ENCODE assay signal across 20 cellular contexts in the genomic region with DNA sequence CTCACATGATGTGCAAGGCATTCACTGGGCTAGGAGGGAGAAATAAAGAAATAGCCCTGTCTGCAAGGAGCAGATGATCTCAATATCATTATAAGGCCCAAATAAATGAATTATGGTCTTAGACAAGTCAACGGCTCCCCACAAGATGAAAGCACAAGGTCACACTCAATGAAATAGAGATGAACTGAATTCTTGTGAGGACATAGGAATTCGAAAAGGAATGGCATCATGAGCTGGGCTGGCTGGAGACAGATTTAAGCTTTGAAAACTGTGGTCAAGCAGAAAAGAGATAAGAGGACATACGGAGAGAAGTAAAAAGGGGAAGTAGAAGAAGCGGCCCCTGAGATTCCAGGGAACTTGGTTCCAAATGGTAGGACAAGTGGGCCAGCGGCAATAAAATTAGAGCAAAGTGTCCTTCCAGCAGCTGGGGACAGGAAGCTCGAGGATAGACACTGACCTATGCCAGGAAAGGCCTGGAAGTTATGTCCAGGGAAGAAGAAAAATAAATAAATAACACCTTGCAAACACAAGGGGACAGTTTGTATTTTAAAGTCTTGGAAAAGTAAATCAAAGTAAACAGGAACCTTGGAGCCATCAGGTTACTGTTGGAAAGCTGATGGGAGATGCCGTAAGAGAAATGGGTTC. TPM values are rescaled to one million over a fixed set of nuclear protein-coding genes. Genes with fewer than 3 reads are reported as not detected.
DNase-seq lines count a peak whose midpoint lies in the region; ATAC-seq and TF ChIP-seq lines count a peak whose summit lies in the region.
"Had no signal": no experiment of that assay in that cellular context is flagged by ENCODE, and none has a peak within 500 bp of the region (broad histone marks: within the 10 kb centered on the region; RNA-seq: fewer than 3 reads in every experiment).

No MANE protein-coding gene starts in this region.

- CTCF ChIA-PET in activated naive CD4-positive, alpha-beta T cell treated with anti-CD3 and anti-CD28 coated beads for 36 hours (lab: Charles Lee), result interaction anchor here (1.0 kb wide), 1 partner anchor 26 kb away, joined by 3 read pairs; no protein-coding TSS in a partner anchor

- H3K4me3 Mint-ChIP-seq in activated naive CD4-positive, alpha-beta T cell treated with anti-CD3 and anti-CD28 coated beads for 36 hours, result no peak overlapping the region
- H3K4me3 Mint-ChIP-seq: activated CD8-positive, alpha-beta memory T cell treated with anti-CD3 and anti-CD28 coated beads, Interleukin-2, amount 10 ng/mL, durations not matched to agents 7 days and 5 days; natural killer cell; stimulated activated memory B cell treated with anti-CD40 and anti-IgM and Interleukin-4, amounts not matched to agents 10 μg/mL and 1 μg/mL and 100 μg/mL, for 72 hours; T-helper 17 cell had no signal

- H3K4me1 ChIP-seq in thoracic aorta (ENCODE audit: control insufficient read depth in 1 of 2, low read depth in 2 of 2), result peaks cover 36 to 73% of the 10 kb centered on the region in 2 donors

- no peaks in the 10 kb centered on the region for H3K4me1 Mint-ChIP-seq in activated naive CD4-positive, alpha-beta T cell treated with anti-CD3 and anti-CD28 coated beads for 36 hours (ENCODE audit: low read depth)
- H3K4me1 Mint-ChIP-seq: activated CD8-positive, alpha-beta memory T cell treated with anti-CD3 and anti-CD28 coated beads, Interleukin-2, amount 10 ng/mL, durations not matched to agents 7 days and 5 days; stimulated activated memory B cell treated with anti-CD40 and anti-IgM and Interleukin-4, amounts not matched to agents 10 μg/mL and 1 μg/mL and 100 μg/mL, for 72 hours; T-helper 17 cell had no signal

- no peaks in the 10 kb centered on the region for H3K36me3 ChIP-seq in thoracic aorta
- H3K36me3 ChIP-seq: gastroesophageal sphincter had no signal

- H3K27ac ChIP-seq in epithelial cell of prostate (peak overlapping the region; percentile 84), thoracic aorta (peak overlapping the region; percentile 60 to 66)
- H3K27ac ChIP-seq: KMS-11, psoas muscle had no signal

- H3K27me3 Mint-ChIP-seq in activated naive CD4-positive, alpha-beta T cell treated with anti-CD3 and anti-CD28 coated beads for 36 hours (ENCODE audit: low read depth), result no peaks in the 10 kb centered on the region

- DNase-seq in NOMO-1 treated with DMSO at 0.1 percent for 48 hours (lab: John Stamatoyannopoulos, UW; ENCODE audit: unreplicated experiment), result peak; percentile 1
- no peak for DNase-seq in NOMO-1 treated with dmso at 0.1 percent for 144 hours (lab: John Stamatoyannopoulos, UW; ENCODE audit: unreplicated experiment)
- peak; percentile 14 for DNase-seq in SKM-1 treated with dmso at 0.1 percent for 144 hours (lab: John Stamatoyannopoulos, UW; ENCODE audit: unreplicated experiment)
- DNase-seq in epithelial cell of prostate (ENCODE audit: low read depth, low spot score), result no peak
- DNase-seq in thoracic aorta (ENCODE audit: low spot score), result no peak
- no peak for DNase-seq in activated naive CD4-positive, alpha-beta T cell treated with anti-CD3 and anti-CD28 coated beads for 36 hours
- DNase-seq: 8988T; activated CD4-positive, CD25-positive, alpha-beta regulatory T cell treated with anti-CD3 and anti-CD28 coated beads, Interleukin-2, amount 50 U/mL, for 72 hours; activated CD8-positive, alpha-beta memory T cell treated with anti-CD3 and anti-CD28 coated beads, Interleukin-2, amount 10 ng/mL, durations not matched to agents 7 days and 5 days; activated effector memory CD4-positive, alpha-beta T cell treated with Interleukin-2 at 50 U/mL for 16 hours; C1 segment of cervical spinal cord; natural killer cell; NCI-H1436 treated with DMSO at 0.1 percent for 48 hours; psoas muscle; T-helper 17 cell had no signal

- no peaks in the 10 kb centered on the region for H3K36me3 Mint-ChIP-seq in activated naive CD4-positive, alpha-beta T cell treated with anti-CD3 and anti-CD28 coated beads for 36 hours (ENCODE audit: low read depth)
- H3K36me3 Mint-ChIP-seq: activated CD8-positive, alpha-beta memory T cell treated with anti-CD3 and anti-CD28 coated beads, Interleukin-2, amount 10 ng/mL, durations not matched to agents 7 days and 5 days; natural killer cell; stimulated activated memory B cell treated with anti-CD40 and anti-IgM and Interleukin-4, amounts not matched to agents 10 μg/mL and 1 μg/mL and 100 μg/mL, for 72 hours had no signal

- no peak overlapping the region for H3K4me3 ChIP-seq in thoracic aorta
- H3K4me3 ChIP-seq: gastroesophageal sphincter, psoas muscle had no signal

- H3K27ac Mint-ChIP-seq in activated naive CD4-positive, alpha-beta T cell treated with anti-CD3 and anti-CD28 coated beads for 36 hours, result no peak overlapping the region
- H3K27ac Mint-ChIP-seq: activated CD8-positive, alpha-beta memory T cell treated with anti-CD3 and anti-CD28 coated beads, Interleukin-2, amount 10 ng/mL, durations not matched to agents 7 days and 5 days; natural killer cell; stimulated activated memory B cell treated with anti-CD40 and anti-IgM and Interleukin-4, amounts not matched to agents 10 μg/mL and 1 μg/mL and 100 μg/mL, for 72 hours; T-helper 17 cell had no signal

- ATAC-seq in thoracic aorta (ENCODE audit: insufficient number of reproducible peaks, low FRiP score, low read depth) (no peak), HG03521 (IDR thresholded peaks at IDR 0.05; ENCODE audit: unreplicated experiment) (no peak), HG03097 (IDR thresholded peaks at IDR 0.05; ENCODE audit: low FRiP score, unreplicated experiment) (no peak)
- ATAC-seq: activated CD8-positive, alpha-beta memory T cell treated with anti-CD3 and anti-CD28 coated beads, Interleukin-2, amount 10 ng/mL, durations not matched to agents 7 days and 5 days; gastroesophageal sphincter; natural killer cell; stimulated activated memory B cell treated with anti-CD40 and anti-IgM and Interleukin-4, amounts not matched to agents 10 μg/mL and 1 μg/mL and 100 μg/mL, for 72 hours; T-helper 17 cell had no signal

- H3K9me3 Mint-ChIP-seq in activated naive CD4-positive, alpha-beta T cell treated with anti-CD3 and anti-CD28 coated beads for 36 hours, result no peaks in the 10 kb centered on the region
- H3K9me3 Mint-ChIP-seq: natural killer cell; stimulated activated memory B cell treated with anti-CD40 and anti-IgM and Interleukin-4, amounts not matched to agents 10 μg/mL and 1 μg/mL and 100 μg/mL, for 72 hours had no signal

- H3K27me3 ChIP-seq in thoracic aorta (replicated peaks; ENCODE audit: insufficient read depth), result no peaks in the 10 kb centered on the region
- H3K27me3 ChIP-seq: gastroesophageal sphincter had no signal

- TF ChIP-seq CTCF in thoracic aorta (IDR thresholded peaks at IDR 0.05), result no peak

- intact Hi-C loops in activated naive CD4-positive, alpha-beta T cell treated with anti-CD3 and anti-CD28 coated beads for 36 hours (cut with micrococcal nuclease), result no loop called here

- H3K9me3 ChIP-seq in thoracic aorta, result no peaks in the 10 kb centered on the region
- H3K9me3 ChIP-seq: gastroesophageal sphincter, psoas muscle had no signal

RNA-seq across cellular contexts. Expression of a gene that starts 37.9 kb away (rescaled TPM):
- 10 to 100 TPM; 28.2 to 57.8 TPM for total RNA-seq in thoracic aorta
- 1 to 10 TPM; 4.3 to 4.7 TPM for total RNA-seq in activated naive CD4-positive, alpha-beta T cell treated with anti-CD3 and anti-CD28 coated beads for 36 hours
- total RNA-seq: T-helper 17 cell had no signal

Comparison
In these comparisons a context has a peak if more than half of its experiments do, and no peak if none do; other contexts are left out.
1. DNase-seq: peak in NOMO-1 treated with DMSO at 0.1 percent for 48 hours (single experiment) and SKM-1 treated with dmso at 0.1 percent for 144 hours (single experiment); none in NOMO-1 treated with dmso at 0.1 percent for 144 hours (single experiment), epithelial cell of prostate (single experiment), thoracic aorta (single experiment) and activated naive CD4-positive, alpha-beta T cell treated with anti-CD3 and anti-CD28 coated beads for 36 hours (single experiment).
2. RNA of a gene that starts 37.9 kb away (total RNA-seq): 28.2 to 57.8 TPM in thoracic aorta; 4.3 to 4.7 TPM in activated naive CD4-positive, alpha-beta T cell treated with anti-CD3 and anti-CD28 coated beads for 36 hours; every median in the first group is over 4 times any median in the second.